Comparison of ENCODE assay signal across 18 cellular contexts in the genomic region with DNA sequence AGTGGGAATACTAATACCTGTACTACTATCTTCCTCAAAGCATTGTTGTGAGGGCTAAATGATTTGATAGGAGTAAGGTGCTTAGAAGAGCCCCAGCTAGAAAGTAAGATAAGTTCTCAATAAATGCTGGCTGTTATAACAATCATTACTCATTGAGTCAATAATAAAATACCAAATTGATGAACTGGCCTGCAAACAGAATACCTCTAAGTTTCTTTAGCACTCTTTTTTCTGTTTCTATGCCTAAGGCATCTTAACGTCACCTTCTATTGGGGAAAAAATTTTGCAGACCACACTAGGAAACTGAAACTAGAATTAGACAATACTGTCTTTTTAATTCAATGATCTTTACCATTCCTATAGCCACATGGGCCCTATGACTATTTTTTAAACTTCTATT. TPM values are rescaled to one million over a fixed set of nuclear protein-coding genes. Genes with fewer than 3 reads are reported as not detected.
DNase-seq lines count a peak whose midpoint lies in the region; ATAC-seq, FAIRE-seq and TF ChIP-seq lines count a peak whose summit lies in the region.
"Had no signal": no experiment of that assay in that cellular context is flagged by ENCODE, and none has a peak within 500 bp of the region (broad histone marks: within the 10 kb centered on the region; RNA-seq: fewer than 3 reads in every experiment).

No MANE protein-coding gene starts in this region.

- no peak for FAIRE-seq in GM12878 (lab: Jason Lieb, UNC)
- FAIRE-seq: K562 had no signal

- H3K36me3 ChIP-seq in PC-3 (ENCODE audit: low read depth, low read length) = no peaks in the 10 kb centered on the region
- no peaks in the 10 kb centered on the region for H3K36me3 ChIP-seq in GM12878 (ENCODE audit: control insufficient read depth in 2 of 2, insufficient read depth in 2 of 2, low read length in 1 of 2)

- TF ChIP-seq POLR2A in GM12878 (IDR thresholded peaks at IDR 0.05; ENCODE audit: low read depth, low read length) = no peak

- POLR2A ChIA-PET in PC-3 (lab: Charles Lee; ENCODE audit: unreplicated experiment) = interaction anchor here (0.7 kb wide), 1 partner anchor 126 kb away, joined by 3 read pairs; no protein-coding TSS in a partner anchor
- POLR2A ChIA-PET in GM12878 (lab: Charles Lee) = no interaction called here

- H3K79me2 ChIP-seq in PC-3 (ENCODE audit: low read length) (no peaks in the 10 kb centered on the region), GM12878 (ENCODE audit: control insufficient read depth, insufficient read depth, low read length) (no peaks in the 10 kb centered on the region)

- H3K27ac ChIP-seq in PC-3 (ENCODE audit: low read length) (peak overlapping the region; percentile 95), GM12878 (ENCODE audit: control insufficient read depth, insufficient read depth) (no peak overlapping the region), epithelial cell of prostate (peak overlapping the region; percentile 84)
- H3K27ac ChIP-seq: HL-60 had no signal

- H3K4me1 ChIP-seq in PC-3 (ENCODE audit: insufficient read depth, low read length) (peaks cover 35% of the 10 kb centered on the region), GM12878 (ENCODE audit: control insufficient read depth, insufficient read depth, low read length) (no peaks in the 10 kb centered on the region)

- H3K4me2 ChIP-seq in PC-3 (ENCODE audit: low read length) = peak overlapping the region; percentile 86
- no peak overlapping the region for H3K4me2 ChIP-seq in GM12878 (ENCODE audit: control insufficient read depth, insufficient read depth)
- H3K4me2 ChIP-seq: GM23338 had no signal

- intact Hi-C loops in PC-3 (cut with micrococcal nuclease) = loop anchor here (5.0 kb wide), 2 partner anchors 56 to 71 kb away; no protein-coding TSS in a partner anchor
- intact Hi-C loops in GM12878 (cut with micrococcal nuclease; ENCODE audit: unreplicated experiment) = no loop called here

- TF ChIP-seq CTCF in PC-3 (conservative IDR thresholded peaks at IDR 0.05; ENCODE audit: low read depth, low read length) (no peak), GM12878 (IDR thresholded peaks at IDR 0.05 in 2 of 3, conservative IDR thresholded peaks at IDR 0.05 in 1 of 3; ENCODE audit: control insufficient read depth in 2 of 3, extremely low read depth in 1 of 3, insufficient read depth in 1 of 3, low read depth in 3 of 3, low read length in 3 of 3) (no peak), mesothelial cell of epicardium (IDR thresholded peaks at IDR 0.05; ENCODE audit: unreplicated experiment) (no peak)

- no peak overlapping the region for H3K4me3 Mint-ChIP-seq in mesothelial cell of epicardium
- H3K4me3 Mint-ChIP-seq: CD14-positive monocyte; CD8-positive, alpha-beta memory T cell; GM23338 had no signal

- WGBS in GM12878 (ENCODE audit: insufficient coverage, insufficient replicate concordance, low lambda C conversion rate, missing lambda C conversion rate) = 16% methylated on average over 1 of the region's 1 CpG

- no peaks in the 10 kb centered on the region for H3K9me3 ChIP-seq in PC-3 (ENCODE audit: low read length)
- no peaks in the 10 kb centered on the region for H3K9me3 ChIP-seq in GM12878 (replicated peaks; ENCODE audit: control insufficient read depth, insufficient read depth, low read length)
- H3K9me3 ChIP-seq: Caco-2 had no signal

- H3K4me1 Mint-ChIP-seq in mesothelial cell of epicardium = peaks cover 21% of the 10 kb centered on the region
- H3K4me1 Mint-ChIP-seq: CD8-positive, alpha-beta memory T cell had no signal

- H3K9me3 Mint-ChIP-seq in mesothelial cell of epicardium = no peaks in the 10 kb centered on the region
- H3K9me3 Mint-ChIP-seq: CD8-positive, alpha-beta memory T cell; GM23338 had no signal

- H3K9ac ChIP-seq in PC-3 (ENCODE audit: low read length) (peak overlapping the region; percentile 81), GM12878 (ENCODE audit: control insufficient read depth, insufficient read depth, low read length) (no peak overlapping the region)

- CTCF ChIA-PET in PC-3 (lab: Charles Lee) (no interaction called here), GM12878 (lab: Yijun Ruan, JAX) (no interaction called here)

- H2AFZ ChIP-seq in PC-3 (ENCODE audit: low read length) (no peak overlapping the region), GM12878 (ENCODE audit: control insufficient read depth, low read depth, low read length) (no peak overlapping the region)
- H2AFZ ChIP-seq: GM23338 had no signal

- in situ Hi-C loops in GM12878 (cut with MboI) = no loop called here

- peak overlapping the region; percentile 60 for H3K4me3 ChIP-seq in PC-3 (ENCODE audit: low read length)
- H3K4me3 ChIP-seq in GM12878 = no peak overlapping the region
- H3K4me3 ChIP-seq: GM23338, K562 had no signal

- H4K20me1 ChIP-seq in PC-3 (ENCODE audit: low read length) (no peaks in the 10 kb centered on the region), GM12878 (ENCODE audit: control insufficient read depth, insufficient read depth) (no peaks in the 10 kb centered on the region)

- H3K27ac Mint-ChIP-seq in mesothelial cell of epicardium = peak overlapping the region; percentile 4
- H3K27ac Mint-ChIP-seq: CD14-positive monocyte; CD8-positive, alpha-beta memory T cell; GM23338 had no signal

- ATAC-seq in PC-3 (peak; percentile 75), GM12878 (peak; percentile 16; the same call in 2 of the 3 replicates), GM19467 (IDR thresholded peaks at IDR 0.05; ENCODE audit: unreplicated experiment) (no peak), GM18907 (IDR thresholded peaks at IDR 0.05; ENCODE audit: unreplicated experiment) (no peak), GM18870 (IDR thresholded peaks at IDR 0.05; ENCODE audit: unreplicated experiment) (no peak)
- ATAC-seq: GM23338, K562 had no signal

- no peak for TF ChIP-seq RAD21 in GM12878 (IDR thresholded peaks at IDR 0.05; ENCODE audit: insufficient read depth, low read depth, low read length)

- no peaks in the 10 kb centered on the region for H3K27me3 ChIP-seq in PC-3 (ENCODE audit: low read length)
- no peaks in the 10 kb centered on the region; a peak in 2 of 4 replicates for H3K27me3 ChIP-seq in GM12878 (replicated peaks in 1 of 2; ENCODE audit: control insufficient read depth in 2 of 2, insufficient read depth in 2 of 2, low read length in 1 of 2)

- BruUV-seq in PC-3 (replicated peaks; lab: Mats Ljungman, UMichigan) (no TSS peak), GM12878 (replicated peaks; lab: Mats Ljungman, UMichigan) (no TSS peak)

- no peak for TF ChIP-seq EP300 in GM12878 (IDR thresholded peaks at IDR 0.05; ENCODE audit: borderline replicate concordance in 1 of 2, control insufficient read depth in 1 of 2, low read depth in 2 of 2, low read length in 2 of 2)

- H3K9me2 ChIP-seq in PC-3 (replicated peaks; ENCODE audit: low read length) = no peaks in the 10 kb centered on the region

- H3K36me3 Mint-ChIP-seq in mesothelial cell of epicardium = no peaks in the 10 kb centered on the region
- H3K36me3 Mint-ChIP-seq: CD14-positive monocyte; CD8-positive, alpha-beta memory T cell had no signal

- RAD21 ChIA-PET in GM12878 (lab: Charles Lee; ENCODE audit: unreplicated experiment) = no interaction called here

- SMC1A ChIA-PET in GM12878 (lab: Charles Lee; ENCODE audit: uncharacterized antibody, unreplicated experiment) = no interaction called here

- no peaks in the 10 kb centered on the region for H3K27me3 Mint-ChIP-seq in mesothelial cell of epicardium (ENCODE audit: low read depth)

- DNase-seq in PC-3 (peak; percentile 83), GM12878 (ENCODE audit: low read depth, low spot score) (no peak), epithelial cell of prostate (ENCODE audit: low read depth, low spot score) (peak; percentile 27), mesothelial cell of epicardium (ENCODE audit: low spot score in 2 of 2, unreplicated experiment in 2 of 2) (no peak), NCI-H2107 treated with DMSO at 0.1 percent for 48 hours (lab: John Stamatoyannopoulos, UW; ENCODE audit: unreplicated experiment) (no peak)
- DNase-seq: Caco-2; CD8-positive, alpha-beta memory T cell; DND-41; GF-D8; H7 had no signal

- H3F3A ChIP-seq in PC-3 (ENCODE audit: low read length, unreplicated experiment) = no peaks in the 10 kb centered on the region

TF ChIP-seq in GM12878, 131 proteins besides CTCF, POLR2A, EP300 and RAD21 (continues in another document):
- TF ChIP-seq NR2C1 (IDR thresholded peaks at IDR 0.05) = no peak
- TF ChIP-seq POLR2AphosphoS2 (IDR thresholded peaks at IDR 0.05; ENCODE audit: low read depth, low read length) = no peak
- TF ChIP-seq SMARCA5 (IDR thresholded peaks at IDR 0.05) = no peak
- TF ChIP-seq HDAC6 (IDR thresholded peaks at IDR 0.05; ENCODE audit: unreplicated experiment) = no peak
- no peak for TF ChIP-seq SREBF2 (IDR thresholded peaks at IDR 0.05; ENCODE audit: low read length)
- TF ChIP-seq, protein P1, sequence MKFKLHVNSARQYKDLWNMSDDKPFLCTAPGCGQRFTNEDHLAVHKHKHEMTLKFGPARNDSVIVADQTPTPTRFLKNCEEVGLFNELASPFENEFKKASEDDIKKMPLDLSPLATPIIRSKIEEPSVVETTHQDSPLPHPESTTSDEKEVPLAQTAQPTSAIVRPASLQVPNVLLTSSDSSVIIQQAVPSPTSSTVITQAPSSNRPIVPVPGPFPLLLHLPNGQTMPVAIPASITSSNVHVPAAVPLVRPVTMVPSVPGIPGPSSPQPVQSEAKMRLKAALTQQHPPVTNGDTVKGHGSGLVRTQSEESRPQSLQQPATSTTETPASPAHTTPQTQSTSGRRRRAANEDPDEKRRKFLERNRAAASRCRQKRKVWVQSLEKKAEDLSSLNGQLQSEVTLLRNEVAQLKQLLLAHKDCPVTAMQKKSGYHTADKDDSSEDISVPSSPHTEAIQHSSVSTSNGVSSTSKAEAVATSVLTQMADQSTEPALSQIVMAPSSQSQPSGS (IDR thresholded peaks at IDR 0.05; ENCODE audit: low read length) = no peak

RNA-seq across cellular contexts. Expression of a gene that starts 1.2 kb away (rescaled TPM):
- total RNA-seq in PC-3 (2014; rRNA removed) (6.1 and 9.1 TPM in 2 replicates), GM12878 (2014; rRNA removed) (0.11 and 0.23 TPM in 2 replicates), GM12878 (2014; rRNA removed; fragmentation: Illumina TruSeq; extraction: Trizol) (0.13 and 0.14 TPM in 2 replicates), GM12878 (2021) (0.38 TPM in 1 of 2 replicates, not detected in the other), mesothelial cell of epicardium (1.2 to 1.8 TPM (median 1.4 TPM) in 3 replicates)
- 0.51 TPM in 1 of 2 replicates, not detected in the other for total RNA-seq in GM12878 (2013; cell fraction: nucleolus; rRNA removed)
- 0.33 TPM for polyA plus RNA-seq in GM12878 (2011; ENCODE audit: low read depth)
- polyA plus RNA-seq in GM12878 (2011; rRNA removed) (0.75 and 1.3 TPM in 2 replicates), GM12878 (2014; fragmentation: Illumina TruSeq; extraction: Trizol) (0.28 and 0.41 TPM in 2 replicates), GM12878 (2014; fragmentation: Nextera tagmentation; extraction: Ambion mirVana) (under 1 TPM; 0.27 to 0.45 TPM), GM12878 (2014; rRNA removed) (0.22 TPM in 1 of 2 replicates, not detected in the other), GM12878 (2016; fragmentation: Nextera tagmentation; extraction: Ambion mirVana) (under 1 TPM in 1 of 2 experiments, not detected in 1; 0.21 TPM)
- 0.27 and 0.39 TPM in 2 replicates for polyA plus RNA-seq in GM12878 (2011; cell fraction: cytosol; rRNA removed)
- 0.23 and 0.30 TPM in 2 replicates for polyA plus RNA-seq in GM12878 (2011; cell fraction: nucleus; rRNA removed)
- polyA plus RNA-seq in GM12878 (2012) = 0.12 and 0.31 TPM in 2 replicates
- 0.29 and 0.57 TPM in 2 replicates for polyA minus RNA-seq in GM12878 (2011; rRNA and poly(A)+ RNA removed)
- not detected in 2 replicates for polyA minus RNA-seq in GM12878 (2011; cell fraction: cytosol; rRNA and poly(A)+ RNA removed)
- 0.29 TPM in 1 of 2 replicates, not detected in the other for polyA minus RNA-seq in GM12878 (2011; cell fraction: nucleus; rRNA and poly(A)+ RNA removed)
- total RNA-seq: A673 had no signal
- polyA plus RNA-seq: CD14-positive monocyte had no signal

Comparison
In these comparisons a context has a peak if more than half of its experiments do, and no peak if none do; other contexts are left out.
1. ATAC-seq: peak in PC-3 (single experiment) and GM12878 (single experiment); none in GM19467 (single experiment), GM18907 (single experiment) and GM18870 (single experiment).
2. DNase-seq: peak in PC-3 (single experiment) and epithelial cell of prostate (single experiment); none in GM12878 (single experiment), mesothelial cell of epicardium (0 of 2) and NCI-H2107 treated with DMSO at 0.1 percent for 48 hours (single experiment).